13 cellular contexts compared by ENCODE assay signal in genomic region chr6:151544884-151545283, GRCh38. TPM values are rescaled to one million over a fixed set of nuclear protein-coding genes. Genes with fewer than 3 reads are reported as not detected.
"Had no signal": no experiment of that assay in that cellular context is flagged by ENCODE, and none has a peak within 500 bp of the region (broad histone marks: within the 10 kb centered on the region; RNA-seq: fewer than 3 reads in every experiment).

No MANE protein-coding gene starts in this region.

RNA-seq across cellular contexts. Expression of gene CCDC170, which starts 51.1 kb away (rescaled TPM):
- total RNA-seq: activated B cell treated with CpG ODN at 0.5 μM for 24 hours; activated CD4-positive, alpha-beta memory T cell treated with anti-CD3 and anti-CD28 coated beads for 36 hours; activated CD4-positive, alpha-beta memory T cell treated with anti-CD3 and anti-CD28 coated beads, Interleukin-2, amount 10 ng/mL, durations not matched to agents 7 days and 5 days; activated CD4-positive, alpha-beta T cell treated with anti-CD3 and anti-CD28 coated beads for 36 hours; activated CD4-positive, alpha-beta T cell treated with anti-CD3 and anti-CD28 coated beads, Interleukin-2, amount 10 ng/mL, durations not matched to agents 24 days and 14 days; activated CD4-positive, alpha-beta T cell treated with anti-CD3 and anti-CD28 coated beads, Interleukin-2, amount 10 ng/mL, durations not matched to agents 7 days and 5 days; activated CD8-positive, alpha-beta memory T cell treated with anti-CD3 and anti-CD28 coated beads for 36 hours; activated CD8-positive, alpha-beta memory T cell treated with anti-CD3 and anti-CD28 coated beads, Interleukin-2, amount 10 ng/mL, durations not matched to agents 7 days and 5 days; activated CD8-positive, alpha-beta T cell treated with anti-CD3 and anti-CD28 coated beads for 36 hours; activated CD8-positive, alpha-beta T cell treated with anti-CD3 and anti-CD28 coated beads, Interleukin-2, amount 10 ng/mL, durations not matched to agents 7 days and 5 days; T-helper 1 cell treated with Interleukin-12 subunit alpha and Interleukin-12 subunit beta and Interleukin-4 antibody, amounts not matched to agents 30 ng/mL and 1 ng/mL, for 36 hours; T-helper 17 cell; T-helper 2 cell treated with Interferon-gamma antibody and Interleukin-4, amounts not matched to agents 100 ng/mL and 5 ng/mL, for 36 hours had no signal
